In the genomic region with DNA sequence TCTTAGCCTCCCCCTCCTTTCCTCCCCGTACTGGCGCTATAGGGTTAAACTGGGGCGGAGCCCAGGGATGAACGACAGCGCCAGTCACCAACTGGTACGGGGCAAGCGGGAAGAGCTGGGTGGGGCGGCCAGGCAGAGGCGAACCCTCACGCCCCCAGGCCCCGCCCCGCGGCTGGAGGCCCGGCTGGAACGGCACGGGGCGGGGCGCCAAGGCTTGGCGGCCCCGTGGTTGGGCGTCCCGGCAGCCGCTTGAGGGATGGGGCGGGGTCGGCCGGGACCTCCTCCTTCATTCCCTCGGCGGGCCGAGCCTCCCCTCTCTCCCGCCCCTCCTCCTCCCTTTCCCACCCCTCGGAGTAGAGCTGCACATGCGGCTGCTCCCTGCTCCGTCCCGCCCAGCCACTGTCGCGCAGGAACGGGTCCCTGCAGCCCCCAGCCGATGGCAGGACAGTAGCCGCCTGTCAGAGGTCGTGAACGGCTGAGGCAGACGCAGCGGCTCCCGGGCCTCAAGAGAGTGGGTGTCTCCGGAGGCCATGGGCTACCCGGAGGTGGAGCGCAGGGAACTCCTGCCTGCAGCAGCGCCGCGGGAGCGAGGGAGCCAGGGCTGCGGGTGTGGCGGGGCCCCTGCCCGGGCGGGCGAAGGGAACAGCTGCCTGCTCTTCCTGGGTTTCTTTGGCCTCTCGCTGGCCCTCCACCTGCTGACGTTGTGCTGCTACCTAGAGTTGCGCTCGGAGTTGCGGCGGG, we compare ENCODE assay signal across 8 cellular contexts. TPM values are rescaled to one million over a fixed set of nuclear protein-coding genes. Genes with fewer than 3 reads are reported as not detected.
A peak's percentile ranks its signal among the peaks of the same experiment; 100 is the strongest.
DNase-seq lines count a peak whose midpoint lies in the region.

A gene (plus strand): TSS at position 335 of the 741 bp plus-strand sequence.

- POLR2A ChIA-PET in activated CD4-positive, alpha-beta T cell treated with anti-CD3 and anti-CD28 coated beads, Interleukin-2, amount 10 ng/mL, durations not matched to agents 7 days and 5 days (lab: Charles Lee): no interaction called here

- DNase-seq in Caki2 (ENCODE audit: low read depth) (peak; percentile 82), H4 (ENCODE audit: low spot score) (peak; percentile 68), NCI-H2171 (lab: John Stamatoyannopoulos, UW) (peak; percentile 86), cortex of kidney (lab: John Stamatoyannopoulos, UW) (peak; percentile 6), kidney glomerular epithelial cell (lab: John Stamatoyannopoulos, UW) (peak; percentile 61), GM19238 (ENCODE audit: insufficient read length, low spot score) (no peak)
- peak; percentile 51 for DNase-seq in activated CD4-positive, alpha-beta T cell treated with anti-CD3 and anti-CD28 coated beads, Interleukin-2, amount 10 ng/mL, durations not matched to agents 7 days and 5 days
- peak; percentile 68 for DNase-seq in stimulated activated CD4-positive, alpha-beta T cell treated with anti-CD3 and anti-CD28 coated beads, Interleukin-12 subunit alpha, Interleukin-12 subunit beta, amount 100 ng/mL, for 4 hours

- in situ Hi-C loops in Caki2 (cut with HindIII; ENCODE audit: low pct_unique_long_range_greater_than_20kb, low sequenced_read_pairs): no loop called here

- CTCF ChIA-PET in activated CD4-positive, alpha-beta T cell treated with anti-CD3 and anti-CD28 coated beads, Interleukin-2, amount 10 ng/mL, durations not matched to agents 7 days and 5 days (lab: Charles Lee): interaction anchor here (1.0 kb wide), 1 partner anchor 9 kb away, joined by 3 read pairs; no protein-coding TSS in a partner anchor

- no peak within 1 kb of the TSS for H3K27ac Mint-ChIP-seq in activated CD4-positive, alpha-beta T cell treated with anti-CD3 and anti-CD28 coated beads, Interleukin-2, amount 10 ng/mL, durations not matched to agents 7 days and 5 days

- H3K27me3 Mint-ChIP-seq in activated CD4-positive, alpha-beta T cell treated with anti-CD3 and anti-CD28 coated beads, Interleukin-2, amount 10 ng/mL, durations not matched to agents 7 days and 5 days: peaks cover 25% of the 10 kb centered on the region

- H3K4me3 Mint-ChIP-seq in activated CD4-positive, alpha-beta T cell treated with anti-CD3 and anti-CD28 coated beads, Interleukin-2, amount 10 ng/mL, durations not matched to agents 7 days and 5 days: peak within 1 kb of the TSS; percentile 69

- no peaks in the 10 kb centered on the region for H3K9me3 Mint-ChIP-seq in activated CD4-positive, alpha-beta T cell treated with anti-CD3 and anti-CD28 coated beads, Interleukin-2, amount 10 ng/mL, durations not matched to agents 7 days and 5 days

- H3K4me1 Mint-ChIP-seq in activated CD4-positive, alpha-beta T cell treated with anti-CD3 and anti-CD28 coated beads, Interleukin-2, amount 10 ng/mL, durations not matched to agents 7 days and 5 days: no peaks in the 10 kb centered on the region

- H3K36me3 Mint-ChIP-seq in activated CD4-positive, alpha-beta T cell treated with anti-CD3 and anti-CD28 coated beads, Interleukin-2, amount 10 ng/mL, durations not matched to agents 7 days and 5 days (ENCODE audit: low read depth): no peaks in the 10 kb centered on the region

RNA-seq across cellular contexts. Expression of the gene that starts here (rescaled TPM):
- 0.07 and 1.2 TPM in 2 replicates for total RNA-seq in Caki2 (2014; rRNA removed; shearing (Covaris generic); ENCODE audit: low replicate concordance)
- total RNA-seq in H4 (2014; rRNA removed; shearing (Covaris generic)): 1.1 and 1.5 TPM in 2 replicates
- 1 to 10 TPM; 1.4 to 1.9 TPM for total RNA-seq in activated CD4-positive, alpha-beta T cell treated with anti-CD3 and anti-CD28 coated beads, Interleukin-2, amount 10 ng/mL, durations not matched to agents 7 days and 5 days
